Comparison of ENCODE assay signal across 19 cellular contexts in the genomic region with DNA sequence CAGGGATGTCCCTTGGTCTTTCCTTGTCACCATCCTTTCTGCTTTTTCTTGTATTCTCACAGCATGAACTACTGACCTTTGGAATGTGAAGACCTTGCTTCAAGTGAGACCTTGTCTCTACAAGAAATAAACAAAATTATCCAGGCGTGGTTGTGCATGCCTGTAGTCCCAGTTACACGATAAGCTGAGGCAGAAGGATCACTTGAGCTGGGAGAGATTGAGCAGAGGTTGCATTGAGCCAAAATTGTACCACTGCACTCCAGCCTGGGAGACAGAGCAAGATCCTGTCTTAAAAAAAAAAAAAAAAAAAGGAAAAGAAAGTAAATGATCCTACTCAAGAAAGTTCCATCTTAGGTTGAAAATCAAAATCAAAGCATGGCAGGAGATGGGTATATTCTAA.
DNase-seq lines count a peak whose midpoint lies in the region; ATAC-seq and TF ChIP-seq lines count a peak whose summit lies in the region.
"Had no signal": no experiment of that assay in that cellular context is flagged by ENCODE, and none has a peak within 500 bp of the region (broad histone marks: within the 10 kb centered on the region; RNA-seq: fewer than 3 reads in every experiment).

No MANE protein-coding gene starts in this region.

- peak overlapping the region; percentile 79 for H3K27ac Mint-ChIP-seq in mesothelial cell of epicardium
- peak overlapping the region; percentile 10 for H3K27ac Mint-ChIP-seq in neural progenitor cell
- H3K27ac Mint-ChIP-seq: B cell; CD4-positive, alpha-beta T cell; CD8-positive, alpha-beta T cell had no signal

- no peak for TF ChIP-seq RAD21 in HCT116 (IDR thresholded peaks at IDR 0.05; ENCODE audit: low read depth)

- peaks cover 7% of the 10 kb centered on the region for H3K36me3 Mint-ChIP-seq in mesothelial cell of epicardium
- no peaks in the 10 kb centered on the region for H3K36me3 Mint-ChIP-seq in neural progenitor cell
- H3K36me3 Mint-ChIP-seq: CD8-positive, alpha-beta T cell had no signal

- H3F3A ChIP-seq in neural progenitor cell (ENCODE audit: low read depth): no peaks in the 10 kb centered on the region

- H2AFZ ChIP-seq in HCT116 (ENCODE audit: low read depth, low read length, poor library complexity, severe bottlenecking) (no peak overlapping the region), neural progenitor cell (replicated peaks) (no peak overlapping the region)

- POLR2A ChIA-PET in HCT116 (lab: Charles Lee): no interaction called here

- H3K9ac ChIP-seq in HCT116 (ENCODE audit: low read length): no peak overlapping the region
- no peak overlapping the region for H3K9ac ChIP-seq in neural progenitor cell
- H3K9ac ChIP-seq: BLaER1 treated with 17β-estradiol and CSF1 and Interleukin-3, amounts not matched to agents 10 nM and 100 nM had no signal

- CTCF ChIA-PET in HCT116 (lab: Charles Lee): no interaction called here

- H4K20me1 ChIP-seq in HCT116 (ENCODE audit: insufficient read depth) (no peaks in the 10 kb centered on the region), neural progenitor cell (ENCODE audit: low read depth) (no peaks in the 10 kb centered on the region)
- H4K20me1 ChIP-seq: BLaER1 treated with 17β-estradiol and CSF1 and Interleukin-3, amounts not matched to agents 10 nM and 100 nM had no signal

- peaks cover 10 to 28% of the 10 kb centered on the region in 2 experiments; a peak in 2 of 4 replicates for H3K4me1 ChIP-seq in HCT116 (ENCODE audit: control insufficient read depth in 1 of 2, insufficient read depth in 2 of 2, low read length in 2 of 2)
- H3K4me1 ChIP-seq in neural progenitor cell: no peaks in the 10 kb centered on the region
- H3K4me1 ChIP-seq in upper lobe of right lung: no peaks in the 10 kb centered on the region
- H3K4me1 ChIP-seq: BLaER1 treated with 17β-estradiol and CSF1 and Interleukin-3, amounts not matched to agents 10 nM and 100 nM; Caco-2 had no signal

- BruUV-seq in HCT116 (replicated peaks; lab: Mats Ljungman, UMichigan): no TSS peak

- TF ChIP-seq CTCF in HCT116 (IDR thresholded peaks at IDR 0.05 in 2 of 3, conservative IDR thresholded peaks at IDR 0.05 in 1 of 3; ENCODE audit: borderline replicate concordance in 1 of 3, insufficient read depth in 1 of 3, low read depth in 2 of 3, low read length in 2 of 3) (no peak), mesothelial cell of epicardium (IDR thresholded peaks at IDR 0.05; ENCODE audit: unreplicated experiment) (no peak), neural progenitor cell (IDR thresholded peaks at IDR 0.05) (no peak), upper lobe of right lung (IDR thresholded peaks at IDR 0.05) (no peak)

- H3K27me3 Mint-ChIP-seq in mesothelial cell of epicardium (ENCODE audit: low read depth) (no peaks in the 10 kb centered on the region), neural progenitor cell (ENCODE audit: insufficient read depth, low read depth) (peaks cover 4% of the 10 kb centered on the region)

- TF ChIP-seq POLR2A in HCT116 (IDR thresholded peaks at IDR 0.05; ENCODE audit: borderline replicate concordance, extremely low read depth, insufficient read depth, insufficient read length): no peak

- H3K4me3 ChIP-seq in HCT116 (replicated peaks in 1 of 2; ENCODE audit: low read depth in 1 of 2, low read length in 2 of 2) (no peak overlapping the region), neural progenitor cell (no peak overlapping the region), upper lobe of right lung (no peak overlapping the region)
- H3K4me3 ChIP-seq: BLaER1 treated with 17β-estradiol and CSF1 and Interleukin-3, amounts not matched to agents 10 nM and 100 nM had no signal

- H3K79me2 ChIP-seq in HCT116 (ENCODE audit: insufficient read depth, low read length): peaks cover 3% of the 10 kb centered on the region; the same call in 1 of the 2 replicates
- no peaks in the 10 kb centered on the region for H3K79me2 ChIP-seq in neural progenitor cell (ENCODE audit: low read depth)

- no peak overlapping the region for H3K4me2 ChIP-seq in HCT116 (ENCODE audit: low read length)
- no peak overlapping the region for H3K4me2 ChIP-seq in neural progenitor cell
- H3K4me2 ChIP-seq: BLaER1 treated with 17β-estradiol and CSF1 and Interleukin-3, amounts not matched to agents 10 nM and 100 nM had no signal

- no peaks in the 10 kb centered on the region for H3K9me2 ChIP-seq in HCT116 (ENCODE audit: insufficient read depth)

- RAD21 ChIA-PET in HCT116 (lab: Charles Lee; ENCODE audit: low non-redundant PET in 1 of 2, low total read pairs in 2 of 2, uncharacterized antibody in 2 of 2, unreplicated experiment in 2 of 2): no interaction called here

- H3K4me3 Mint-ChIP-seq in mesothelial cell of epicardium (no peak overlapping the region), neural progenitor cell (no peak overlapping the region)
- H3K4me3 Mint-ChIP-seq: B cell; CD4-positive, alpha-beta T cell; CD8-positive, alpha-beta T cell had no signal

- H3K9me3 ChIP-seq in HCT116 (ENCODE audit: control insufficient read depth in 1 of 2, insufficient read depth in 1 of 2, low read depth in 1 of 2, low read length in 2 of 2): peaks cover 4 to 10% of the 10 kb centered on the region in 2 experiments; a peak in 2 of 4 replicates
- H3K9me3 ChIP-seq in neural progenitor cell (ENCODE audit: low read depth): no peaks in the 10 kb centered on the region
- no peaks in the 10 kb centered on the region for H3K9me3 ChIP-seq in upper lobe of right lung
- H3K9me3 ChIP-seq: Caco-2 had no signal

- intact Hi-C loops in HCT116 (cut with micrococcal nuclease): no loop called here
- intact Hi-C loops in upper lobe of right lung (cut with DNase I): no loop called here

- DNase-seq in HCT116 (ENCODE audit: low read depth, low spot score) (no peak), mesothelial cell of epicardium (ENCODE audit: low spot score in 2 of 2, unreplicated experiment in 2 of 2) (no peak), neural progenitor cell (ENCODE audit: low spot score) (no peak), upper lobe of right lung (no peak), NCI-H345 (lab: John Stamatoyannopoulos, UW) (no peak), AML-193 (lab: John Stamatoyannopoulos, UW) (no peak), DMS114 treated with DMSO at 0.1 percent for 48 hours (lab: John Stamatoyannopoulos, UW; ENCODE audit: unreplicated experiment) (no peak)
- DNase-seq: 8988T; ACHN; Caco-2; CD4-positive, alpha-beta T cell; CD8-positive, alpha-beta T cell; DMS 273 treated with DMSO at 0.1 percent for 48 hours; DMS79 treated with DMSO at 0.1 percent for 48 hours; GF-D8 had no signal

- peaks cover 0 to 29% of the 10 kb centered on the region in 2 experiments; a peak in 1 of 4 replicates for H3K36me3 ChIP-seq in HCT116 (ENCODE audit: control insufficient read depth in 1 of 2, insufficient read depth in 2 of 2, low read length in 2 of 2)
- H3K36me3 ChIP-seq in neural progenitor cell: no peaks in the 10 kb centered on the region
- H3K36me3 ChIP-seq in upper lobe of right lung: no peaks in the 10 kb centered on the region
- H3K36me3 ChIP-seq: BLaER1 treated with 17β-estradiol and CSF1 and Interleukin-3, amounts not matched to agents 10 nM and 100 nM had no signal

- peaks cover 5% of the 10 kb centered on the region for H3K9me3 Mint-ChIP-seq in mesothelial cell of epicardium
- H3K9me3 Mint-ChIP-seq in neural progenitor cell: no peaks in the 10 kb centered on the region
- H3K9me3 Mint-ChIP-seq: CD4-positive, alpha-beta T cell; CD8-positive, alpha-beta T cell had no signal

- ATAC-seq in HCT116 (no peak), upper lobe of right lung (peak; percentile 28), GM18520 (IDR thresholded peaks at IDR 0.05; ENCODE audit: unreplicated experiment) (no peak)
- ATAC-seq: CD8-positive, alpha-beta T cell had no signal

- peak overlapping the region; percentile 19; the same call in 1 of the 2 replicates for H3K27ac ChIP-seq in HCT116 (ENCODE audit: low read depth, low read length)
- no peak overlapping the region for H3K27ac ChIP-seq in neural progenitor cell
- no peak overlapping the region for H3K27ac ChIP-seq in upper lobe of right lung
- H3K27ac ChIP-seq: BLaER1 treated with 17β-estradiol and CSF1 and Interleukin-3, amounts not matched to agents 10 nM and 100 nM; C4-2B had no signal

- H3K27me3 ChIP-seq in HCT116 (ENCODE audit: insufficient read depth, low read length) (no peaks in the 10 kb centered on the region), neural progenitor cell (no peaks in the 10 kb centered on the region), upper lobe of right lung (no peaks in the 10 kb centered on the region)

- peaks cover 43% of the 10 kb centered on the region for H3K4me1 Mint-ChIP-seq in mesothelial cell of epicardium
- no peaks in the 10 kb centered on the region for H3K4me1 Mint-ChIP-seq in neural progenitor cell
- H3K4me1 Mint-ChIP-seq: B cell had no signal

TF ChIP-seq in HCT116, 20 proteins besides CTCF, POLR2A, EP300 and RAD21 (continues in another document):
- TF ChIP-seq ZFX (IDR thresholded peaks at IDR 0.05) (no peak), REST (IDR thresholded peaks at IDR 0.05; ENCODE audit: low read depth) (no peak), POLR2AphosphoS5 (IDR thresholded peaks at IDR 0.05; ENCODE audit: low read depth, low read length) (no peak)
- TF ChIP-seq, protein P1, sequence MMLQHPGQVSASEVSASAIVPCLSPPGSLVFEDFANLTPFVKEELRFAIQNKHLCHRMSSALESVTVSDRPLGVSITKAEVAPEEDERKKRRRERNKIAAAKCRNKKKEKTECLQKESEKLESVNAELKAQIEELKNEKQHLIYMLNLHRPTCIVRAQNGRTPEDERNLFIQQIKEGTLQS (IDR thresholded peaks at IDR 0.05): no peak
